8 cellular contexts compared by ENCODE assay signal in the genomic region with DNA sequence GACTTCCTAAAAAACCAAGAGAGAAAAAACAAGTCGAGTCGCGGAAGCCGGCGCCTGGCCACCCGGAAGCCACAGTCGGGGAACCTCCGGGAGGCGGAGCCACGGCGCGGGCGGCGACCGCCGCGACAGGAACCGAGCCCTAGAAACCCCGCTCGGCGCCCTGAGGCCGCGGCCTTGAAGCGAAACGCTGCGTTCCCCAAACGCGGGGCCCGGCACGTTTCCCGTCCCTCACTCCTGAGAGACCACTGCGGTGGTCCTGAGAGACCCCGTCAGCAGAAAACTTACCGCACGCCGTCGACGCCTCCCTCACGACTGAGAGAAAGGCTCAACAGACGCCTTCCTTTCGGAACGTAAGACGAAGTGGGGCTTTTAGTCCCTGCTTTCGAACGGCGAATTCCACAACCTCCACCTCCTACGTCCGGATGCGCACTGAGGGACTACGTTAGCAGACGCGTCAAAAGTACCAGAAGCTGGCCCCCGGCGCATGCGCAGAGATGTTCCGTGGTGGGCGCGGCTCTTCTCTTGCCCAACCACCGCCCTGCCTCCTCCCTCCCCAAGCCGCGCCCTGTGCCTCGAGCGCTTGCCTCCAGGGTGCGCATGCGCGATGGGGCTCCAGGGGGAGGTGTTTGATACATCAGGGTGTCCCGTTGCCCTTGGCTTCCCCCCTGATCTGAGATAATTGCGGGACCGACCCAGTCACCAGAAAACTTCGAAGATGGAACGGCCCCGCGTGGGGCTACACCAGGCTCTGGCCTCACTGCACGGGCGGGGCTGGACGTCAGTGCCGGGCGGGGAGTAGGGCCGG. TPM values are rescaled to one million over a fixed set of nuclear protein-coding genes. Genes with fewer than 3 reads are reported as not detected.
DNase-seq lines count a peak whose midpoint lies in the region; ATAC-seq and TF ChIP-seq lines count a peak whose summit lies in the region.

Gene RSRP1, minus strand, starts transcription at position 431 of the 805 bp plus-strand sequence. CDS start 491 bp downstream, outside the sequence.

- peaks cover 33% of the 10 kb centered on the region for H3K36me3 Mint-ChIP-seq in chondrocyte (ENCODE audit: low read depth)

- H3K27me3 Mint-ChIP-seq in chondrocyte (ENCODE audit: low read depth): no peaks in the 10 kb centered on the region

- peaks cover 2% of the 10 kb centered on the region for H3K36me3 ChIP-seq in kidney epithelial cell (ENCODE audit: control insufficient read depth, insufficient read depth, low read length)

- ATAC-seq in GM19043 (IDR thresholded peaks at IDR 0.05; ENCODE audit: low read depth, unreplicated experiment) (peak; percentile 68), HG03378 (IDR thresholded peaks at IDR 0.05; ENCODE audit: unreplicated experiment) (peak; percentile 75)

- DNase-seq in AG10803 (ENCODE audit: low read depth) (peak; percentile 98), NCI-H510A (lab: John Stamatoyannopoulos, UW) (peak; percentile 93), chondrocyte (ENCODE audit: low spot score) (peak; percentile 100), kidney epithelial cell (ENCODE audit: low read depth) (peak; percentile 84)
- DNase-seq in activated CD4-positive, alpha-beta T cell treated with anti-CD3 and anti-CD28 coated beads for 24 hours (ENCODE audit: low read depth in 2 of 2): peak; percentile 99 to 100
- peak; percentile 99 for DNase-seq in stimulated activated CD4-positive, alpha-beta T cell treated with anti-CD3 and anti-CD28 coated beads, Interleukin-15, amount 100 ng/mL, for 48 hours (ENCODE audit: low read depth in 2 of 2)

- H3K27ac Mint-ChIP-seq in chondrocyte (ENCODE audit: unreplicated experiment): peak within 1 kb of the TSS; percentile 97

- H3K27me3 ChIP-seq in kidney epithelial cell (ENCODE audit: control insufficient read depth, insufficient read depth, low read length): no peaks in the 10 kb centered on the region

- TF ChIP-seq CTCF in AG10803 (conservative IDR thresholded peaks at IDR 0.05; ENCODE audit: low read length) (no peak), chondrocyte (IDR thresholded peaks at IDR 0.05) (no peak), kidney epithelial cell (IDR thresholded peaks at IDR 0.05; ENCODE audit: insufficient read depth, low read length, poor library complexity, severe bottlenecking) (no peak)

- peak within 1 kb of the TSS; percentile 92 for H3K4me3 Mint-ChIP-seq in chondrocyte (ENCODE audit: unreplicated experiment)

- H3K9me3 Mint-ChIP-seq in chondrocyte (ENCODE audit: low read depth): no peaks in the 10 kb centered on the region

- peaks cover 37% of the 10 kb centered on the region for H3K4me1 Mint-ChIP-seq in chondrocyte (ENCODE audit: low read depth)

- H3K4me3 ChIP-seq in AG10803 (ENCODE audit: low read length) (peak within 1 kb of the TSS; percentile 99), kidney epithelial cell (ENCODE audit: low read depth, low read length) (peak within 1 kb of the TSS; percentile 93)

RNA-seq across cellular contexts. Expression of gene RSRP1, which starts in this region (rescaled TPM):
- total RNA-seq in chondrocyte: 68.5 to 96.7 TPM (median 76.4 TPM) in 3 replicates
- 48.6 and 55.0 TPM in 2 replicates for total RNA-seq in kidney epithelial cell

Comparison
In these comparisons a context has a peak if more than half of its experiments do, and no peak if none do; other contexts are left out.
1. Peak in every context shown above with its lines: DNase-seq, ATAC-seq and H3K4me3 ChIP-seq.